8 cellular contexts compared by ENCODE assay signal in the genomic region with DNA sequence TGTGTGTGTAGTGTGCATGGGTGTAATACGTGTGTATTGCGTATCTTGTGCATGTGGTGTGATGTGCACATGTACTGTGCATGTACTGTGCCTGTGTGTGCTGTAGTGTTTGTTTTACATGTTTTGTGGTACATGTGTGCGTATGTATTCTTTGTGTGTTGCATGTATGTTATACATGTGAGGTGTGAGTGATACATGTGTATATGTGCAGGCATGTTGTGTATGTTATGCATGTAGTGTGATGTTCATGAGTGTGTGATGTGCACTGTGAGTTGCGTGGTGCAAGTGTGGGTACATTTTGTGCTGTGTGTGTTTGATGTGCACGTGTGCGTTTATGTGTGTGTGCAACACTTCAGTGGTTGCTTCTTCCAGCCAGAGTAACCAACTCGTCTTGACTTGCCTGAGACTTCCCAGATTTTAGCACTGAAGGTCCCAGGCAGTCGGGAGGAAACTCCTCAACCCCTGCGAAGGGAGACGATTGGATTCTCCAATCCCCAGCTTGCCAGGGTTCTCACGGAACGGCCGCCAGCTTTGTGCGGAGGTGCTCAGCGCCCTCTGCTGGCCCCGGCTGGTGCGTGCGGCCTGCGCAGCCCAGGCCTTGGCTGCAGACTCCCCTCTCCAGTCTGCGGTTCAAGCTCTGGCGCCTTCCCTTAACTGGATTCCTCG. TPM values are rescaled to one million over a fixed set of nuclear protein-coding genes. Genes with fewer than 3 reads are reported as not detected.
DNase-seq lines count a peak whose midpoint lies in the region; ATAC-seq, FAIRE-seq and TF ChIP-seq lines count a peak whose summit lies in the region.

No MANE protein-coding gene starts in this region.

- dilution Hi-C loops in endothelial cell of umbilical vein (cut with MboI; ENCODE audit: extremely low pct_ligation_motif_present, low sequenced_read_pairs) = no loop called here

- H3K9me1 ChIP-seq in endothelial cell of umbilical vein (replicated peaks; ENCODE audit: control insufficient read depth, extremely low read depth, insufficient read depth, low read length) = no peaks in the 10 kb centered on the region

- BruUV-seq in endothelial cell of umbilical vein (replicated peaks; lab: Mats Ljungman, UMichigan) = no TSS peak

- peak; percentile 79 for FAIRE-seq in endothelial cell of umbilical vein (lab: Jason Lieb, UNC)

- peak; percentile 68 for ATAC-seq in GM19035 (IDR thresholded peaks at IDR 0.05; ENCODE audit: unreplicated experiment)
- ATAC-seq in HG03571 (IDR thresholded peaks at IDR 0.05; ENCODE audit: unreplicated experiment) = peak; percentile 55
- ATAC-seq in naive B cell (ENCODE audit: low read depth in 2 of 2) = peak in 1 of 2 donors; percentile 61
- peak; percentile 69 for ATAC-seq in stimulated activated memory B cell treated with anti-CD40 and anti-IgM and Interleukin-4, amounts not matched to agents 10 μg/mL and 1 μg/mL and 100 μg/mL, for 72 hours
- ATAC-seq in HG03097 (IDR thresholded peaks at IDR 0.05; ENCODE audit: low FRiP score, unreplicated experiment) = no peak
- ATAC-seq in GM18861 (IDR thresholded peaks at IDR 0.05; ENCODE audit: unreplicated experiment) = no peak

- POLR2A ChIA-PET in activated CD4-positive, alpha-beta memory T cell treated with anti-CD3 and anti-CD28 coated beads for 36 hours (lab: Charles Lee) = no interaction called here
- POLR2A ChIA-PET in endothelial cell of umbilical vein (lab: Charles Lee) = interaction anchor here (0.6 kb wide), 1 partner anchor 40 kb away, joined by 3 read pairs; no protein-coding TSS in a partner anchor

- peak; percentile 14 for TF ChIP-seq POLR2A in endothelial cell of umbilical vein (IDR thresholded peaks at IDR 0.05; ENCODE audit: low read depth, low read length)

- H3K9ac ChIP-seq in endothelial cell of umbilical vein (replicated peaks; ENCODE audit: extremely low read depth, insufficient read depth, low read length) = no peak overlapping the region

- no peaks in the 10 kb centered on the region for H3K9me3 ChIP-seq in endothelial cell of umbilical vein (replicated peaks; ENCODE audit: control insufficient read depth, insufficient read depth, low read length)

- H3K4me1 ChIP-seq in endothelial cell of umbilical vein (ENCODE audit: control insufficient read depth, extremely low read depth, insufficient read depth, low read length) = peaks cover 11% of the 10 kb centered on the region

- H3K36me3 Mint-ChIP-seq in activated CD4-positive, alpha-beta memory T cell treated with anti-CD3 and anti-CD28 coated beads for 36 hours = no peaks in the 10 kb centered on the region
- no peaks in the 10 kb centered on the region for H3K36me3 Mint-ChIP-seq in naive B cell
- H3K36me3 Mint-ChIP-seq in stimulated activated memory B cell treated with anti-CD40 and anti-IgM and Interleukin-4, amounts not matched to agents 10 μg/mL and 1 μg/mL and 100 μg/mL, for 72 hours = no peaks in the 10 kb centered on the region

- H3K79me2 ChIP-seq in endothelial cell of umbilical vein (ENCODE audit: control insufficient read depth, insufficient read depth, low read length) = no peaks in the 10 kb centered on the region

- no peak overlapping the region for H3K27ac Mint-ChIP-seq in activated CD4-positive, alpha-beta memory T cell treated with anti-CD3 and anti-CD28 coated beads for 36 hours
- H3K27ac Mint-ChIP-seq in naive B cell = no peak overlapping the region
- no peak overlapping the region for H3K27ac Mint-ChIP-seq in stimulated activated memory B cell treated with anti-CD40 and anti-IgM and Interleukin-4, amounts not matched to agents 10 μg/mL and 1 μg/mL and 100 μg/mL, for 72 hours

- H3K36me3 ChIP-seq in endothelial cell of umbilical vein (ENCODE audit: control insufficient read depth in 2 of 2, extremely low read depth in 1 of 2, insufficient read depth in 2 of 2, low read length in 2 of 2) = no peaks in the 10 kb centered on the region

- H3K4me3 ChIP-seq in endothelial cell of umbilical vein (replicated peaks in 1 of 3; ENCODE audit: insufficient read depth in 1 of 3, low read depth in 1 of 3, low read length in 3 of 3) = no peak overlapping the region

- intact Hi-C loops in activated CD4-positive, alpha-beta memory T cell treated with anti-CD3 and anti-CD28 coated beads for 36 hours (cut with micrococcal nuclease) = loop anchor here (1.0 to 2.0 kb wide), 5 partner anchors 69 to 975 kb away; no protein-coding TSS in a partner anchor
- intact Hi-C loops in endothelial cell of umbilical vein (cut with micrococcal nuclease) = loop anchor here (1.0 to 2.0 kb wide), 7 partner anchors 38 to 547 kb away; no protein-coding TSS in a partner anchor

- peak; percentile 74 for DNase-seq in activated CD4-positive, alpha-beta memory T cell treated with anti-CD3 and anti-CD28 coated beads for 36 hours
- DNase-seq in endothelial cell of umbilical vein (ENCODE audit: low read depth, low spot score) = peak; percentile 74
- peak; percentile 18 for DNase-seq in naive B cell

- H3K4me3 Mint-ChIP-seq in activated CD4-positive, alpha-beta memory T cell treated with anti-CD3 and anti-CD28 coated beads for 36 hours = no peak overlapping the region
- H3K4me3 Mint-ChIP-seq in naive B cell = no peak overlapping the region
- H3K4me3 Mint-ChIP-seq in stimulated activated memory B cell treated with anti-CD40 and anti-IgM and Interleukin-4, amounts not matched to agents 10 μg/mL and 1 μg/mL and 100 μg/mL, for 72 hours = no peak overlapping the region

- H3K27me3 Mint-ChIP-seq in activated CD4-positive, alpha-beta memory T cell treated with anti-CD3 and anti-CD28 coated beads for 36 hours = peaks cover 13% of the 10 kb centered on the region
- peaks cover 18 to 39% (median 28%) of the 10 kb centered on the region in 3 donors for H3K27me3 Mint-ChIP-seq in naive B cell
- H3K27me3 Mint-ChIP-seq in stimulated activated memory B cell treated with anti-CD40 and anti-IgM and Interleukin-4, amounts not matched to agents 10 μg/mL and 1 μg/mL and 100 μg/mL, for 72 hours = peaks cover 22% of the 10 kb centered on the region

- no peaks in the 10 kb centered on the region for H4K20me1 ChIP-seq in endothelial cell of umbilical vein (replicated peaks; ENCODE audit: control insufficient read depth, extremely low read depth, insufficient read depth, low read length)

- peaks cover 3% of the 10 kb centered on the region for H3K4me1 Mint-ChIP-seq in activated CD4-positive, alpha-beta memory T cell treated with anti-CD3 and anti-CD28 coated beads for 36 hours (ENCODE audit: low read depth)
- H3K4me1 Mint-ChIP-seq in naive B cell = peaks cover 3 to 8% (median 6%) of the 10 kb centered on the region in 3 donors
- H3K4me1 Mint-ChIP-seq in stimulated activated memory B cell treated with anti-CD40 and anti-IgM and Interleukin-4, amounts not matched to agents 10 μg/mL and 1 μg/mL and 100 μg/mL, for 72 hours = peaks cover 7% of the 10 kb centered on the region

- TF ChIP-seq CTCF in endothelial cell of umbilical vein (IDR thresholded peaks at IDR 0.05; ENCODE audit: extremely low read depth in 1 of 2, insufficient read depth in 1 of 2, low read depth in 1 of 2, low read length in 2 of 2) = peak; percentile 98 to 100

- CTCF ChIA-PET in activated CD4-positive, alpha-beta memory T cell treated with anti-CD3 and anti-CD28 coated beads for 36 hours (lab: Charles Lee) = interaction anchor here (0.6 to 9.9 kb wide), 23 partner anchors 11 to 548 kb away, joined by 3 to 108 read pairs (median 4); no protein-coding TSS in a partner anchor
- CTCF ChIA-PET in endothelial cell of umbilical vein (lab: Charles Lee) = interaction anchor here (0.6 to 13.3 kb wide), 48 partner anchors 9 to 372 kb away, joined by 3 to 459 read pairs (median 5); no protein-coding TSS in a partner anchor

- H3K27ac ChIP-seq in endothelial cell of umbilical vein (ENCODE audit: insufficient read depth, low read depth, low read length) = no peak overlapping the region

- H3K27me3 ChIP-seq in endothelial cell of umbilical vein (ENCODE audit: control insufficient read depth in 2 of 2, insufficient read depth in 2 of 2, low read length in 2 of 2) = peaks cover 0 to 2% of the 10 kb centered on the region in 2 experiments

- H2AFZ ChIP-seq in endothelial cell of umbilical vein (ENCODE audit: low read depth, low read length) = no peak overlapping the region

- H3K4me2 ChIP-seq in endothelial cell of umbilical vein (ENCODE audit: insufficient read depth, low read length) = no peak overlapping the region

- no peaks in the 10 kb centered on the region for H3K9me3 Mint-ChIP-seq in activated CD4-positive, alpha-beta memory T cell treated with anti-CD3 and anti-CD28 coated beads for 36 hours
- H3K9me3 Mint-ChIP-seq in naive B cell = peaks cover 0 to 2% (median 0%) of the 10 kb centered on the region in 7 donors
- no peaks in the 10 kb centered on the region for H3K9me3 Mint-ChIP-seq in stimulated activated memory B cell treated with anti-CD40 and anti-IgM and Interleukin-4, amounts not matched to agents 10 μg/mL and 1 μg/mL and 100 μg/mL, for 72 hours

TF ChIP-seq in endothelial cell of umbilical vein, 7 proteins besides CTCF, POLR2A, EP300 and RAD21:
- TF ChIP-seq EZH2 (IDR thresholded peaks at IDR 0.05; ENCODE audit: borderline replicate concordance, low read depth, low read length, severe bottlenecking) (no peak), JUN (IDR thresholded peaks at IDR 0.05; ENCODE audit: borderline replicate concordance, insufficient read depth, insufficient read length, low read depth) (no peak), FOS (IDR thresholded peaks at IDR 0.05; ENCODE audit: borderline replicate concordance, insufficient read depth, low read length) (no peak), GATA2 (IDR thresholded peaks at IDR 0.05; ENCODE audit: insufficient read depth, insufficient read length, low read depth, low read length) (no peak), POLR2AphosphoS5 (IDR thresholded peaks at IDR 0.05; ENCODE audit: insufficient read depth, low read depth, low read length) (no peak), MYC (IDR thresholded peaks at IDR 0.05; ENCODE audit: low read depth, low read length) (no peak)

RNA-seq across cellular contexts. Expression of a gene that starts 3.6 kb away (rescaled TPM):
- total RNA-seq in activated CD4-positive, alpha-beta memory T cell treated with anti-CD3 and anti-CD28 coated beads for 36 hours = not detected
- total RNA-seq in endothelial cell of umbilical vein = 1.7 and 5.4 TPM in 2 replicates
- polyA plus RNA-seq in endothelial cell of umbilical vein = 0.68 and 0.87 TPM in 2 replicates
- 0.63 and 0.75 TPM in 2 replicates for polyA plus RNA-seq in endothelial cell of umbilical vein (2011; cell fraction: cytosol; rRNA removed)
- 0.54 and 1.9 TPM in 2 replicates for polyA plus RNA-seq in endothelial cell of umbilical vein (2011; cell fraction: nucleus; rRNA removed)
- 1.3 and 16.2 TPM in 2 replicates for polyA plus RNA-seq in endothelial cell of umbilical vein (2012)
- 2.9 and 4.9 TPM in 2 replicates for polyA minus RNA-seq in endothelial cell of umbilical vein
- not detected for polyA minus RNA-seq in endothelial cell of umbilical vein (2011; cell fraction: cytosol; rRNA and poly(A)+ RNA removed)
- 2.2 and 2.7 TPM in 2 replicates for polyA minus RNA-seq in endothelial cell of umbilical vein (2011; cell fraction: nucleus; rRNA and poly(A)+ RNA removed)
- polyA plus RNA-seq in naive B cell (ENCODE audit: low read depth in 6 of 6) = not detected

Comparison
In these comparisons a context has a peak if more than half of its experiments do, and no peak if none do; other contexts are left out.
1. ATAC-seq: peak in GM19035 (single experiment), HG03571 (single experiment) and stimulated activated memory B cell treated with anti-CD40 and anti-IgM and Interleukin-4, amounts not matched to agents 10 μg/mL and 1 μg/mL and 100 μg/mL, for 72 hours (single experiment); none in HG03097 (single experiment) and GM18861 (single experiment).
2. DNase-seq: peak in every context shown above with its lines; median percentile 74 in activated CD4-positive, alpha-beta memory T cell treated with anti-CD3 and anti-CD28 coated beads for 36 hours; 74 in endothelial cell of umbilical vein; 18 in naive B cell.